ENCODE assay signal across 1 cellular context in genomic region chr19:52296773-52297600, GRCh38.
TF ChIP-seq lines count a peak whose summit lies in the region.

TSS of gene ZNF480 (plus strand) at chr19:52297169. CDS start at chr19:52300413, 3,244 bp downstream.

TF ChIP-seq in K562, 482 proteins besides CTCF, POLR2A, EP300 and RAD21 (continued from another document and continues in another):
- no peak for TF ChIP-seq ZBTB49 (CRISPR knock-in tag; IDR thresholded peaks at IDR 0.05; ENCODE audit: borderline replicate concordance)
- TF ChIP-seq ETS1 (conservative IDR thresholded peaks at IDR 0.05; ENCODE audit: control insufficient read depth, low read depth, low read length), result peak; percentile 54; the same call in 1 of the 2 replicates
- no peak; the same call in 1 of the 2 replicates for TF ChIP-seq USF1 (CRISPR knock-in tag; IDR thresholded peaks at IDR 0.05)
- peak in 1 of 2 experiments; percentile 25; a peak in 1 of 4 replicates for TF ChIP-seq SIN3A (IDR thresholded peaks at IDR 0.05; ENCODE audit: borderline replicate concordance in 2 of 2, control insufficient read depth in 1 of 2, low read depth in 2 of 2, low read length in 2 of 2)
- TF ChIP-seq SUPT5H (IDR thresholded peaks at IDR 0.05), result peak; percentile 79
- no peak for TF ChIP-seq ZNF444 (CRISPR knock-in tag; IDR thresholded peaks at IDR 0.05)
- no peak for TF ChIP-seq KHSRP (IDR thresholded peaks at IDR 0.05)
- TF ChIP-seq NFXL1 (CRISPR knock-in tag; IDR thresholded peaks at IDR 0.05), result no peak
- TF ChIP-seq ARID3A (IDR thresholded peaks at IDR 0.05; ENCODE audit: borderline replicate concordance, low read depth, low read length), result no peak
- peak; percentile 79 for TF ChIP-seq POLR2G (IDR thresholded peaks at IDR 0.05; ENCODE audit: low read depth, low read length)
- TF ChIP-seq FOXK2 (conservative IDR thresholded peaks at IDR 0.05 in 1 of 2, IDR thresholded peaks at IDR 0.05 in 1 of 2; ENCODE audit: low read depth in 2 of 2), result 0 out of 4 replicates have a peak, but pooled peaks of 1 of the 2 experiments have one; percentile 23
- TF ChIP-seq MBD1 (CRISPR knock-in tag; IDR thresholded peaks at IDR 0.05), result no peak
- no peak for TF ChIP-seq STAT5B (CRISPR knock-in tag; IDR thresholded peaks at IDR 0.05)
- TF ChIP-seq CREB3 (tag; conservative IDR thresholded peaks at IDR 0.05; ENCODE audit: low read depth), result no peak
- no peak for TF ChIP-seq TARDBP (IDR thresholded peaks at IDR 0.05)
- no peak for TF ChIP-seq PCBP1 (IDR thresholded peaks at IDR 0.05; ENCODE audit: low read depth, low read length, poor library complexity, severe bottlenecking)
- no peak for TF ChIP-seq CEBPB (tag; IDR thresholded peaks at IDR 0.05)
- TF ChIP-seq SAP30 (IDR thresholded peaks at IDR 0.05; ENCODE audit: borderline replicate concordance, insufficient read depth, low read depth, low read length, poor library complexity, severe bottlenecking), result peak; percentile 68
- peak; percentile 32 for TF ChIP-seq TBP (optimal IDR thresholded peaks at IDR 0.05; ENCODE audit: low read depth, low read length)
- no peak for TF ChIP-seq BRF2 (IDR thresholded peaks at IDR 0.05; ENCODE audit: borderline replicate concordance, insufficient read depth, insufficient read length)
- no peak for TF ChIP-seq ZNF324 (CRISPR knock-in tag; IDR thresholded peaks at IDR 0.05)
- peak; percentile 35; the same call in 1 of the 2 replicates for TF ChIP-seq CREM (IDR thresholded peaks at IDR 0.05; ENCODE audit: low read depth)
- peak; percentile 67; the same call in 1 of the 2 replicates for TF ChIP-seq ETV5 (CRISPR knock-in tag; IDR thresholded peaks at IDR 0.05; ENCODE audit: low read depth)
- TF ChIP-seq ZNF217 (CRISPR knock-in tag; IDR thresholded peaks at IDR 0.05), result no peak
- no peak for TF ChIP-seq XRCC5 (IDR thresholded peaks at IDR 0.05; ENCODE audit: low read depth, low read length)
- peak in 1 of 2 experiments; percentile 63; a peak in 2 of 4 replicates for TF ChIP-seq HDAC1 (IDR thresholded peaks at IDR 0.05)
- peak; percentile 38; the same call in 1 of the 2 replicates for TF ChIP-seq TFAP4 (CRISPR knock-in tag; IDR thresholded peaks at IDR 0.05; ENCODE audit: borderline replicate concordance)
- no peak for TF ChIP-seq FUS (optimal IDR thresholded peaks at IDR 0.05; ENCODE audit: low read depth, low read length)
- TF ChIP-seq NKRF (IDR thresholded peaks at IDR 0.05; ENCODE audit: borderline replicate concordance), result peak; percentile 85; the same call in 1 of the 2 replicates
- TF ChIP-seq TAF7 (tag; IDR thresholded peaks at IDR 0.05), result peak; percentile 46; the same call in 1 of the 2 replicates
- TF ChIP-seq ZBTB11 (CRISPR knock-in tag; IDR thresholded peaks at IDR 0.05), result 0 out of 6 replicates have a peak, but pooled peaks of 1 of the 3 experiments have one; percentile 23
- no peak for TF ChIP-seq ZNF445 (CRISPR knock-in tag; IDR thresholded peaks at IDR 0.05; ENCODE audit: low read depth)
- TF ChIP-seq MYNN (IDR thresholded peaks at IDR 0.05), result no peak
- TF ChIP-seq MYNN (CRISPR knock-in tag; IDR thresholded peaks at IDR 0.05), result no peak
- no peak for TF ChIP-seq AFF4 (CRISPR knock-in tag; IDR thresholded peaks at IDR 0.05)
